ENCODE assay signal across 8 cellular contexts in genomic region chr11:84719935-84720577, GRCh38.
DNase-seq lines count a peak whose midpoint lies in the region; ATAC-seq lines count a peak whose summit lies in the region.

No MANE protein-coding gene starts in this region.

- peak; percentile 19 for ATAC-seq in stimulated activated memory B cell treated with anti-CD40 and anti-IgM and Interleukin-4, amounts not matched to agents 10 μg/mL and 1 μg/mL and 100 μg/mL, for 72 hours
- ATAC-seq in GM21619 (IDR thresholded peaks at IDR 0.05; ENCODE audit: unreplicated experiment): no peak

- H3K36me3 Mint-ChIP-seq in activated naive CD8-positive, alpha-beta T cell: no peaks in the 10 kb centered on the region
- H3K36me3 Mint-ChIP-seq in immature natural killer cell: no peaks in the 10 kb centered on the region
- no peaks in the 10 kb centered on the region for H3K36me3 Mint-ChIP-seq in stimulated activated memory B cell treated with anti-CD40 and anti-IgM and Interleukin-4, amounts not matched to agents 10 μg/mL and 1 μg/mL and 100 μg/mL, for 72 hours

- H3K4me3 Mint-ChIP-seq in activated naive CD8-positive, alpha-beta T cell: peak overlapping the region; percentile 77
- H3K4me3 Mint-ChIP-seq in immature natural killer cell: peak overlapping the region in 4 of 5 donors; percentile 7 to 63 (median 38)
- H3K4me3 Mint-ChIP-seq in stimulated activated memory B cell treated with anti-CD40 and anti-IgM and Interleukin-4, amounts not matched to agents 10 μg/mL and 1 μg/mL and 100 μg/mL, for 72 hours: peak overlapping the region; percentile 77

- DNase-seq in DMS 273 (lab: John Stamatoyannopoulos, UW; ENCODE audit: unreplicated experiment) (peak; percentile 6), DMS 273 treated with DMSO at 0.1 percent for 48 hours (lab: John Stamatoyannopoulos, UW) (no peak), immature natural killer cell (no peak), EL (no peak), NCI-H2029 treated with DMSO at 0.1 percent for 48 hours (lab: John Stamatoyannopoulos, UW) (no peak)

- H3K27ac Mint-ChIP-seq in activated naive CD8-positive, alpha-beta T cell: no peak overlapping the region
- H3K27ac Mint-ChIP-seq in immature natural killer cell: no peak overlapping the region
- H3K27ac Mint-ChIP-seq in stimulated activated memory B cell treated with anti-CD40 and anti-IgM and Interleukin-4, amounts not matched to agents 10 μg/mL and 1 μg/mL and 100 μg/mL, for 72 hours: no peak overlapping the region

- peaks cover 8% of the 10 kb centered on the region for H3K9me3 Mint-ChIP-seq in activated naive CD8-positive, alpha-beta T cell (ENCODE audit: low read depth)
- H3K9me3 Mint-ChIP-seq in immature natural killer cell: peaks cover 2 to 27% (median 4%) of the 10 kb centered on the region in 6 donors
- H3K9me3 Mint-ChIP-seq in stimulated activated memory B cell treated with anti-CD40 and anti-IgM and Interleukin-4, amounts not matched to agents 10 μg/mL and 1 μg/mL and 100 μg/mL, for 72 hours: no peaks in the 10 kb centered on the region

- H3K4me1 Mint-ChIP-seq in activated naive CD8-positive, alpha-beta T cell (ENCODE audit: low read depth): peaks cover 9% of the 10 kb centered on the region
- peaks cover 2 to 5% of the 10 kb centered on the region in 2 donors for H3K4me1 Mint-ChIP-seq in immature natural killer cell
- H3K4me1 Mint-ChIP-seq in stimulated activated memory B cell treated with anti-CD40 and anti-IgM and Interleukin-4, amounts not matched to agents 10 μg/mL and 1 μg/mL and 100 μg/mL, for 72 hours: peaks cover 10% of the 10 kb centered on the region

- peaks cover 5% of the 10 kb centered on the region for H3K27me3 Mint-ChIP-seq in activated naive CD8-positive, alpha-beta T cell
- H3K27me3 Mint-ChIP-seq in immature natural killer cell (ENCODE audit: low read depth in 3 of 3): peaks cover 0 to 6% (median 5%) of the 10 kb centered on the region in 3 donors
- peaks cover 34% of the 10 kb centered on the region for H3K27me3 Mint-ChIP-seq in stimulated activated memory B cell treated with anti-CD40 and anti-IgM and Interleukin-4, amounts not matched to agents 10 μg/mL and 1 μg/mL and 100 μg/mL, for 72 hours
